Comparison of ENCODE assay signal across 11 cellular contexts in genomic region chr2:157897106-157897971, GRCh38. TPM values are rescaled to one million over a fixed set of nuclear protein-coding genes. Genes with fewer than 3 reads are reported as not detected.
DNase-seq lines count a peak whose midpoint lies in the region; ATAC-seq, FAIRE-seq and TF ChIP-seq lines count a peak whose summit lies in the region.
"Had no signal": no experiment of that assay in that cellular context is flagged by ENCODE, and none has a peak within 500 bp of the region (broad histone marks: within the 10 kb centered on the region; RNA-seq: fewer than 3 reads in every experiment).

No MANE protein-coding gene starts in this region.

- peak; percentile 64 for DNase-seq in activated CD8-positive, alpha-beta T cell treated with anti-CD3 and anti-CD28 coated beads for 36 hours
- peak; percentile 51 for DNase-seq in stimulated activated CD8-positive, alpha-beta memory T cell treated with anti-CD3 and anti-CD28 coated beads, Interleukin-4, amount 100 ng/mL, for 48 hours
- DNase-seq in frontal cortex (ENCODE audit: low spot score in 2 of 2) (no peak), hypothalamus (lab: John Stamatoyannopoulos, UW) (no peak), HUDEP-2 (lab: John Stamatoyannopoulos, UW; ENCODE audit: unreplicated experiment in 76 of 76) (no peak)
- DNase-seq: H9, testis had no signal

- H3K27me3 Mint-ChIP-seq in activated CD8-positive, alpha-beta T cell treated with anti-CD3 and anti-CD28 coated beads for 36 hours = no peaks in the 10 kb centered on the region

- H3K27ac Mint-ChIP-seq in activated CD8-positive, alpha-beta T cell treated with anti-CD3 and anti-CD28 coated beads for 36 hours = peak overlapping the region; percentile 100
- H3K27ac Mint-ChIP-seq: nephron had no signal

- H3K9me3 Mint-ChIP-seq in activated CD8-positive, alpha-beta T cell treated with anti-CD3 and anti-CD28 coated beads for 36 hours = peaks cover 1% of the 10 kb centered on the region
- H3K9me3 Mint-ChIP-seq: H9, nephron had no signal

- CTCF ChIA-PET in activated CD8-positive, alpha-beta T cell treated with anti-CD3 and anti-CD28 coated beads for 36 hours (lab: Charles Lee) = interaction anchor here (2.0 to 2.1 kb wide), 2 partner anchors 21 to 22 kb away, joined by 9 to 10 read pairs; partner anchors contain the start of gene ACVR1

- peak overlapping the region; percentile 73 for H3K4me3 Mint-ChIP-seq in activated CD8-positive, alpha-beta T cell treated with anti-CD3 and anti-CD28 coated beads for 36 hours
- H3K4me3 Mint-ChIP-seq: H9, nephron had no signal

- intact Hi-C loops in activated CD8-positive, alpha-beta T cell treated with anti-CD3 and anti-CD28 coated beads for 36 hours (cut with micrococcal nuclease) = loop anchor here (5.0 to 10.0 kb wide), 2 partner anchors 273 to 420 kb away; partner anchors contain the start of gene ACVR1C

- peaks cover 79% of the 10 kb centered on the region for H3K4me1 Mint-ChIP-seq in activated CD8-positive, alpha-beta T cell treated with anti-CD3 and anti-CD28 coated beads for 36 hours (ENCODE audit: low read depth)

- POLR2A ChIA-PET in activated CD8-positive, alpha-beta T cell treated with anti-CD3 and anti-CD28 coated beads for 36 hours (lab: Charles Lee) = interaction anchor here (1.0 to 3.7 kb wide), 5 partner anchors 21 to 477 kb away, joined by 3 to 36 read pairs (median 5); partner anchors contain the start of genes ACVR1 and CYTIP

- ATAC-seq in GM19438 (IDR thresholded peaks at IDR 0.05; ENCODE audit: low read depth, unreplicated experiment) (peak; percentile 48), HG03280 (IDR thresholded peaks at IDR 0.05; ENCODE audit: unreplicated experiment) (peak; percentile 40), HG02759 (IDR thresholded peaks at IDR 0.05; ENCODE audit: unreplicated experiment) (no peak)
- peak; percentile 41 for ATAC-seq in activated CD8-positive, alpha-beta T cell treated with anti-CD3 and anti-CD28 coated beads for 36 hours

- peaks cover 3% of the 10 kb centered on the region for H3K36me3 Mint-ChIP-seq in activated CD8-positive, alpha-beta T cell treated with anti-CD3 and anti-CD28 coated beads for 36 hours (ENCODE audit: low read depth)

- FAIRE-seq in frontal cortex (lab: Jason Lieb, UNC) = no peak

- no peak for TF ChIP-seq CTCF in activated CD8-positive, alpha-beta T cell treated with anti-CD3 and anti-CD28 coated beads for 36 hours (IDR thresholded peaks at IDR 0.05)

RNA-seq across cellular contexts. Expression of gene ACVR1, which starts 21.2 kb away (rescaled TPM):
- 10 to 100 TPM in 1 of 2 experiments, 1 to 10 TPM in 1; 8.3 to 10.1 TPM for total RNA-seq in activated CD8-positive, alpha-beta T cell treated with anti-CD3 and anti-CD28 coated beads for 36 hours
- 14.7 TPM for total RNA-seq in frontal cortex

Comparison
In these comparisons a context has a peak if more than half of its experiments do, and no peak if none do; other contexts are left out.
1. DNase-seq: peak in activated CD8-positive, alpha-beta T cell treated with anti-CD3 and anti-CD28 coated beads for 36 hours (single experiment) and stimulated activated CD8-positive, alpha-beta memory T cell treated with anti-CD3 and anti-CD28 coated beads, Interleukin-4, amount 100 ng/mL, for 48 hours (single experiment); none in frontal cortex (0 of 2), hypothalamus (0 of 51) and HUDEP-2 (0 of 76).